8 cellular contexts compared by ENCODE assay signal in the genomic region with DNA sequence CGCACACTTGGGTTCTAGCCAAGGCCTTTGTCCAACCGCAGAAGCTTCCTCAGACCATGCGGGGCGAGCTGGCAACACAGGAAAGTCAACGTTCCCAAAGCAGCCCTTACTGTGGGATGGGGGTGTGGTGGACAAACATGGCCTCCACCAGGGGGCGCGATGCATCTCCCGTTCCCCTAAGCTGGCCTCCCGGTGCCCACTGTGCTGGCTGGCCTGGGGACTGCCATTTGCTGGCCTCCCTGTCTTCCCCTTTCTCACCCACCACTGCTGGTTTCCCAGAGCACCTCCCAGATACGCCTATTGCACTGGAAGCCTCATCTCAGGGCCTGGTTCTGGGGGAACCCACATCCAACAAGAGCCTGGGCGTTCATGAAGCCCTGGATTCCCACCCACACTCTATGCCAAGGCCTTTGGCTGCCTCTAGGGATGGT.
DNase-seq lines count a peak whose midpoint lies in the region; ATAC-seq and TF ChIP-seq lines count a peak whose summit lies in the region.

No MANE protein-coding gene starts in this region.

- H3K27ac ChIP-seq in coronary artery = no peak overlapping the region

- H3K4me3 ChIP-seq in GM12864 (ENCODE audit: low read depth, low read length) (no peak overlapping the region), NB4 (ENCODE audit: low read depth, low read length) (no peak overlapping the region), coronary artery (no peak overlapping the region)

- ATAC-seq in HG03280 (IDR thresholded peaks at IDR 0.05; ENCODE audit: unreplicated experiment) = no peak

- no peak for TF ChIP-seq POLR2A in NB4 (IDR thresholded peaks at IDR 0.05; ENCODE audit: extremely low read depth, insufficient read length)

- TF ChIP-seq CTCF in GM12864 (IDR thresholded peaks at IDR 0.05; ENCODE audit: low read depth, low read length, missing control alignments) = peak; percentile 76
- peak; percentile 88 for TF ChIP-seq CTCF in NB4 (IDR thresholded peaks at IDR 0.05; ENCODE audit: low read depth, low read length)
- TF ChIP-seq CTCF in coronary artery (IDR thresholded peaks at IDR 0.05) = no peak

- DNase-seq in GM12864 (ENCODE audit: low read depth) (no peak), NB4 (ENCODE audit: low read depth) (peak; percentile 78), iPS DF 19.7 (ENCODE audit: low read depth, low spot score) (peak; percentile 48), coronary artery (ENCODE audit: low spot score) (no peak), NCI-H1092 (lab: John Stamatoyannopoulos, UW) (no peak)
- DNase-seq in activated naive CD4-positive, alpha-beta T cell treated with Interleukin-2 at 50 U/mL for 16 hours = peak; percentile 29
- DNase-seq in stimulated activated CD8-positive, alpha-beta memory T cell treated with anti-CD3 and anti-CD28 coated beads, Interleukin-4, amount 100 ng/mL, for 24 hours (ENCODE audit: low read depth) = peak; percentile 37

Comparison
In these comparisons a context has a peak if more than half of its experiments do, and no peak if none do; other contexts are left out.
1. DNase-seq: peak in NB4 (single experiment), activated naive CD4-positive, alpha-beta T cell treated with Interleukin-2 at 50 U/mL for 16 hours (single experiment), iPS DF 19.7 (single experiment) and stimulated activated CD8-positive, alpha-beta memory T cell treated with anti-CD3 and anti-CD28 coated beads, Interleukin-4, amount 100 ng/mL, for 24 hours (single experiment); none in GM12864 (single experiment), coronary artery (single experiment) and NCI-H1092 (single experiment).